Comparison of ENCODE assay signal across 1 cellular context in genomic region chr15:92394327-92395175, GRCh38.
TF ChIP-seq lines count a peak whose summit lies in the region.

No MANE protein-coding gene starts in this region.

TF ChIP-seq in HepG2, 621 proteins besides CTCF, POLR2A, EP300 and RAD21 (continued from another document):
- no peak for TF ChIP-seq ZNF280D (CRISPR knock-in tag; IDR thresholded peaks at IDR 0.05)
- no peak for TF ChIP-seq KAT7 (CRISPR knock-in tag; IDR thresholded peaks at IDR 0.05; ENCODE audit: borderline replicate concordance)
- no peak for TF ChIP-seq SIX4 (CRISPR knock-in tag; IDR thresholded peaks at IDR 0.05)
- TF ChIP-seq SUZ12 (IDR thresholded peaks at IDR 0.05; ENCODE audit: low read depth, low read length), result no peak
TF ChIP-seq in HepG2: peak in this region for 0.
